ENCODE assay signal across 1 cellular context in genomic region chr7:76392531-76393115, GRCh38.
TF ChIP-seq lines count a peak whose summit lies in the region.

No MANE protein-coding gene starts in this region.

TF ChIP-seq in K562, 482 proteins besides CTCF, POLR2A, EP300 and RAD21 (continued from another document):
- TF ChIP-seq SMAD4 (CRISPR knock-in tag; conservative IDR thresholded peaks at IDR 0.05) (no peak), FOXK2 (conservative IDR thresholded peaks at IDR 0.05 in 1 of 2, IDR thresholded peaks at IDR 0.05 in 1 of 2; ENCODE audit: low read depth in 2 of 2) (peak in 1 of 2 experiments; percentile 14; a peak in 1 of 4 replicates), E2F8 (IDR thresholded peaks at IDR 0.05; ENCODE audit: low read depth, partially characterized antibody) (peak; percentile 18), SMARCE1 (IDR thresholded peaks at IDR 0.05) (peak; percentile 19; the same call in 1 of the 2 replicates), RBFOX2 (IDR thresholded peaks at IDR 0.05; ENCODE audit: low read depth, low read length) (no peak)
